ENCODE assay signal across 1 cellular context in genomic region chr12:12016284-12017100, GRCh38.
TF ChIP-seq lines count a peak whose summit lies in the region.

No MANE protein-coding gene starts in this region.

TF ChIP-seq in IMR-90, 13 proteins besides CTCF, POLR2A, EP300 and RAD21:
- TF ChIP-seq SMC3 (IDR thresholded peaks at IDR 0.05; ENCODE audit: low read depth, low read length): no peak
- TF ChIP-seq FOS (IDR thresholded peaks at IDR 0.05; ENCODE audit: low read depth, low read length): no peak
- TF ChIP-seq BHLHE40 (IDR thresholded peaks at IDR 0.05; ENCODE audit: low read depth, low read length): no peak
- no peak for TF ChIP-seq MAFK (IDR thresholded peaks at IDR 0.05; ENCODE audit: low read depth, low read length)
- no peak for TF ChIP-seq RFX5 (IDR thresholded peaks at IDR 0.05; ENCODE audit: low read depth, low read length)
- no peak for TF ChIP-seq MXI1 (IDR thresholded peaks at IDR 0.05; ENCODE audit: borderline replicate concordance, low read depth, low read length)
- no peak for TF ChIP-seq RCOR1 (IDR thresholded peaks at IDR 0.05; ENCODE audit: insufficient replicate concordance, low read length)
- no peak for TF ChIP-seq CHD1 (IDR thresholded peaks at IDR 0.05; ENCODE audit: low read depth, low read length)
